ENCODE assay signal across 9 cellular contexts in the genomic region with DNA sequence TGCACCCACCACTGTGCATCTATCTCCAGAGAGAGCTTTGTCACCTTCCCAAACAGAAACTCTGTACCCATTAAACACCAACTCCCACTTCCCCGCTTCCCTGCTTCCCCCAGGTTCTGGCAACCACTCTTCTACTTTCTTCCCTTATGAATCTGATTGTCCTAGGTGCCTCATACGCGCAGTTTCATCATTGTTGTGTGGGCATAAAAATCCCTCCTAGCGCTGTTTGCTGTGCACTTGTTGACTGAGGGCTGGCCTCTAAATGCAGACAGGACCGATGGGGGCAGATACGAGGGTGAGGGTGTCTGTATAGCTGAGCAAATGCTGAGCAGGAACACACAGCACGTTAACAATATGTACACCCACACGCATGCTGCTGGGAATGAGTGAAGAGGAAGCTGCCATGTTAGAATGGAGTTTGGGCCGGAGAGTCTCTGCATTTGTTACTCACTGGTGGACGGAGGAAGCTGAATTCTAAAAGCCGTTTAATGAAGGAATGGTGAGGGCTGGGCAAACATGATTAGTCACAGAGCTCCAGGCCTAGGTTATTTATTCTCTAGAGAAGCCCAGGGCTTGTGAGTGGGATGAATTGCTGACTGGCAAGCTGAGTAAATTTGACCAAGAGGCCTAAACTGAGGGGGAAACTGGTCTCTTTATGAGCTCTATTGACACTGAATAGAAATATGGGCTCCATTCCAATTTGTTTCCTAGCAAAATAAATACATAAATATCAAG.
DNase-seq lines count a peak whose midpoint lies in the region; ATAC-seq and TF ChIP-seq lines count a peak whose summit lies in the region.
"Had no signal": no experiment of that assay in that cellular context is flagged by ENCODE, and none has a peak within 500 bp of the region (broad histone marks: within the 10 kb centered on the region; RNA-seq: fewer than 3 reads in every experiment).

No MANE protein-coding gene starts in this region.

- no peak overlapping the region for H3K4me3 ChIP-seq in transverse colon

- no peaks in the 10 kb centered on the region for H3K27me3 Mint-ChIP-seq in WTC11 (ENCODE audit: low read depth)
- peaks cover 18% of the 10 kb centered on the region for H3K27me3 Mint-ChIP-seq in activated T-helper 1 cell treated with anti-CD3 and anti-CD28 coated beads, Interleukin-12 subunit alpha, Interleukin-12 subunit beta, Interleukin-2, Interleukin-4 antibody, amounts not matched to agents 30 ng/mL and 10 ng/mL and 1 ng/mL, durations not matched to agents 14 hours and 24 hours and 36 hours (ENCODE audit: insufficient read depth)

- H3K27ac ChIP-seq in transverse colon: peak overlapping the region; percentile 64 to 83 (median 74)

- no peaks in the 10 kb centered on the region for H3K9me3 ChIP-seq in transverse colon

- no peaks in the 10 kb centered on the region for H3K27me3 ChIP-seq in transverse colon

- no peak for ATAC-seq in WTC11
- ATAC-seq in GM21423 (IDR thresholded peaks at IDR 0.05; ENCODE audit: unreplicated experiment): no peak
- ATAC-seq in HG02798 (IDR thresholded peaks at IDR 0.05; ENCODE audit: poor library complexity, unreplicated experiment): no peak

- CTCF ChIA-PET in WTC11 (lab: Charles Lee): interaction anchor here (0.6 to 0.7 kb wide), 2 partner anchors 24 to 34 kb away, joined by 3 read pairs; no protein-coding TSS in a partner anchor

- in situ Hi-C loops in transverse colon (cut with MboI; ENCODE audit: low pct_ligation_motif_present in 1 of 4, low pct_unique_long_range_greater_than_20kb in 1 of 4, low sequenced_read_pairs in 3 of 4): no loop called here

- no peak overlapping the region for H3K4me3 Mint-ChIP-seq in WTC11
- no peak overlapping the region for H3K4me3 Mint-ChIP-seq in activated T-helper 1 cell treated with anti-CD3 and anti-CD28 coated beads, Interleukin-12 subunit alpha, Interleukin-12 subunit beta, Interleukin-2, Interleukin-4 antibody, amounts not matched to agents 30 ng/mL and 10 ng/mL and 1 ng/mL, durations not matched to agents 14 hours and 24 hours and 36 hours
- H3K4me3 Mint-ChIP-seq: immature natural killer cell had no signal

- peak; percentile 94 for DNase-seq in NCI-H1092 (lab: John Stamatoyannopoulos, UW)
- DNase-seq in WTC11 (ENCODE audit: low spot score): no peak
- DNase-seq in islet precursor cell: peak; percentile 66
- no peak for DNase-seq in transverse colon
- DNase-seq in activated T-helper 1 cell treated with anti-CD3 and anti-CD28 coated beads, Interleukin-12 subunit alpha, Interleukin-12 subunit beta, Interleukin-2, Interleukin-4 antibody, amounts not matched to agents 30 ng/mL and 10 ng/mL and 1 ng/mL, durations not matched to agents 14 hours and 24 hours and 36 hours (ENCODE audit: low spot score): no peak
- DNase-seq in cerebellar nuclear complex (lab: John Stamatoyannopoulos, UW): no peak
- DNase-seq: immature natural killer cell had no signal

- 52 to 80% methylated on average over 2 to 11 of the region's 11 CpGs for WGBS in transverse colon (ENCODE audit: low coverage in 1 of 2), 2 donors

- intact Hi-C loops in transverse colon (cut with DNase I; ENCODE audit: low total_unique reads): no loop called here
- intact Hi-C loops in activated T-helper 1 cell treated with anti-CD3 and anti-CD28 coated beads, Interleukin-12 subunit alpha, Interleukin-12 subunit beta, Interleukin-2, Interleukin-4 antibody, amounts not matched to agents 30 ng/mL and 10 ng/mL and 1 ng/mL, durations not matched to agents 14 hours and 24 hours and 36 hours (cut with micrococcal nuclease): no loop called here

- H3K4me1 ChIP-seq in transverse colon: peaks cover 0 to 29% (median 9%) of the 10 kb centered on the region in 4 donors

- H3K27ac Mint-ChIP-seq in WTC11: no peak overlapping the region
- H3K27ac Mint-ChIP-seq in activated T-helper 1 cell treated with anti-CD3 and anti-CD28 coated beads, Interleukin-12 subunit alpha, Interleukin-12 subunit beta, Interleukin-2, Interleukin-4 antibody, amounts not matched to agents 30 ng/mL and 10 ng/mL and 1 ng/mL, durations not matched to agents 14 hours and 24 hours and 36 hours: no peak overlapping the region
- H3K27ac Mint-ChIP-seq: immature natural killer cell had no signal

- peaks cover 20% of the 10 kb centered on the region for H3K4me1 Mint-ChIP-seq in WTC11
- H3K4me1 Mint-ChIP-seq in activated T-helper 1 cell treated with anti-CD3 and anti-CD28 coated beads, Interleukin-12 subunit alpha, Interleukin-12 subunit beta, Interleukin-2, Interleukin-4 antibody, amounts not matched to agents 30 ng/mL and 10 ng/mL and 1 ng/mL, durations not matched to agents 14 hours and 24 hours and 36 hours (ENCODE audit: low read depth): no peaks in the 10 kb centered on the region
- H3K4me1 Mint-ChIP-seq: immature natural killer cell had no signal

- TF ChIP-seq EP300 in transverse colon (IDR thresholded peaks at IDR 0.05; ENCODE audit: low read depth): no peak

- TF ChIP-seq CTCF in WTC11 (IDR thresholded peaks at IDR 0.05): no peak
- TF ChIP-seq CTCF in transverse colon (IDR thresholded peaks at IDR 0.05): no peak

- H3K36me3 ChIP-seq in transverse colon: no peaks in the 10 kb centered on the region

- POLR2A ChIA-PET in WTC11 (lab: Charles Lee): no interaction called here

- H3K36me3 Mint-ChIP-seq in WTC11: no peaks in the 10 kb centered on the region
- H3K36me3 Mint-ChIP-seq in activated T-helper 1 cell treated with anti-CD3 and anti-CD28 coated beads, Interleukin-12 subunit alpha, Interleukin-12 subunit beta, Interleukin-2, Interleukin-4 antibody, amounts not matched to agents 30 ng/mL and 10 ng/mL and 1 ng/mL, durations not matched to agents 14 hours and 24 hours and 36 hours (ENCODE audit: low read depth): no peaks in the 10 kb centered on the region
- H3K36me3 Mint-ChIP-seq: immature natural killer cell had no signal

- no peak for TF ChIP-seq POLR2A in transverse colon (IDR thresholded peaks at IDR 0.05)

- no peaks in the 10 kb centered on the region for H3K9me3 Mint-ChIP-seq in WTC11
- H3K9me3 Mint-ChIP-seq in activated T-helper 1 cell treated with anti-CD3 and anti-CD28 coated beads, Interleukin-12 subunit alpha, Interleukin-12 subunit beta, Interleukin-2, Interleukin-4 antibody, amounts not matched to agents 30 ng/mL and 10 ng/mL and 1 ng/mL, durations not matched to agents 14 hours and 24 hours and 36 hours: no peaks in the 10 kb centered on the region

TF ChIP-seq in WTC11, 78 proteins besides CTCF, POLR2A, EP300 and RAD21:
- TF ChIP-seq GABPB1 (CRISPR knock-in tag; IDR thresholded peaks at IDR 0.05) (peak; percentile 65; the same call in 1 of the 2 replicates), NFE2L1 (CRISPR knock-in tag; IDR thresholded peaks at IDR 0.05) (no peak), NR2C2 (CRISPR knock-in tag; IDR thresholded peaks at IDR 0.05) (no peak)

Comparison
In these comparisons a context has a peak if more than half of its experiments do, and no peak if none do; other contexts are left out.
1. DNase-seq: peak in NCI-H1092 (single experiment) and islet precursor cell (single experiment); none in WTC11 (single experiment), transverse colon (single experiment), activated T-helper 1 cell treated with anti-CD3 and anti-CD28 coated beads, Interleukin-12 subunit alpha, Interleukin-12 subunit beta, Interleukin-2, Interleukin-4 antibody, amounts not matched to agents 30 ng/mL and 10 ng/mL and 1 ng/mL, durations not matched to agents 14 hours and 24 hours and 36 hours (single experiment) and cerebellar nuclear complex (0 of 2).